In genomic region chr5:136235316-136235715, GRCh38 we compare ENCODE assay signal across 18 cellular contexts. TPM values are rescaled to one million over a fixed set of nuclear protein-coding genes. Genes with fewer than 3 reads are reported as not detected.
DNase-seq lines count a peak whose midpoint lies in the region; ATAC-seq and TF ChIP-seq lines count a peak whose summit lies in the region.
"Had no signal": no experiment of that assay in that cellular context is flagged by ENCODE, and none has a peak within 500 bp of the region (broad histone marks: within the 10 kb centered on the region; RNA-seq: fewer than 3 reads in every experiment).

No MANE protein-coding gene starts in this region.

- ATAC-seq in RWPE2 (ENCODE audit: low read depth) (peak; percentile 55; the same call in 1 of the 3 replicates), GM21723 (IDR thresholded peaks at IDR 0.05; ENCODE audit: unreplicated experiment) (no peak), gastroesophageal sphincter (no peak)

- no peaks in the 10 kb centered on the region for H3K27me3 Mint-ChIP-seq in activated naive CD4-positive, alpha-beta T cell treated with anti-CD3 and anti-CD28 coated beads, Interleukin-2, amount 10 ng/mL, durations not matched to agents 7 days and 5 days

- no peaks in the 10 kb centered on the region for H3K36me3 Mint-ChIP-seq in activated naive CD4-positive, alpha-beta T cell treated with anti-CD3 and anti-CD28 coated beads, Interleukin-2, amount 10 ng/mL, durations not matched to agents 7 days and 5 days
- H3K36me3 Mint-ChIP-seq: CD8-positive, alpha-beta memory T cell had no signal

- TF ChIP-seq CTCF in RWPE2 (IDR thresholded peaks at IDR 0.05; ENCODE audit: poor library complexity, severe bottlenecking) (no peak), gastroesophageal sphincter (IDR thresholded peaks at IDR 0.05) (no peak)

- WGBS in gastroesophageal sphincter (ENCODE audit: low coverage in 1 of 2), 2 donors, result 83% methylated on average over 1 of the region's 1 CpG; no CpG with 5 or more reads in 1 of the 2 donors

- no peak for TF ChIP-seq EP300 in gastroesophageal sphincter (IDR thresholded peaks at IDR 0.05)

- H3K4me1 ChIP-seq in RWPE2 (ENCODE audit: insufficient read depth, poor library complexity, severe bottlenecking), result no peaks in the 10 kb centered on the region
- H3K4me1 ChIP-seq in gastroesophageal sphincter, result no peaks in the 10 kb centered on the region
- H3K4me1 ChIP-seq: BLaER1, Peyer's patch had no signal

- H3K9me3 ChIP-seq in RWPE2 (ENCODE audit: severe bottlenecking) (no peaks in the 10 kb centered on the region), gastroesophageal sphincter (no peaks in the 10 kb centered on the region)
- H3K9me3 ChIP-seq: BLaER1, Peyer's patch had no signal

- DNase-seq in HK-2 (ENCODE audit: unreplicated experiment) (peak; percentile 64), RWPE2 (ENCODE audit: low spot score) (no peak), kidney tubule cell (ENCODE audit: low spot score) (peak; percentile 98), stromal cell of bone marrow (ENCODE audit: low read depth) (peak; percentile 28)
- no peak for DNase-seq in activated naive CD4-positive, alpha-beta T cell treated with anti-CD3 and anti-CD28 coated beads, Interleukin-2, amount 10 ng/mL, durations not matched to agents 7 days and 5 days
- DNase-seq: CD8-positive, alpha-beta memory T cell; H9; KG1; NCI-H1105 treated with DMSO at 0.1 percent for 48 hours; NCI-H187 treated with DMSO at 0.1 percent for 48 hours; NCI-H2171 treated with DMSO at 0.1 percent for 48 hours; NCI-H510A; NCI-H82; SHP77 treated with DMSO at 0.1 percent for 48 hours had no signal

- H3K27me3 ChIP-seq in RWPE2 (ENCODE audit: insufficient read depth, poor library complexity, severe bottlenecking), result peaks cover 2% of the 10 kb centered on the region
- no peaks in the 10 kb centered on the region for H3K27me3 ChIP-seq in gastroesophageal sphincter
- H3K27me3 ChIP-seq: BLaER1, Peyer's patch had no signal

- H3K4me1 Mint-ChIP-seq in activated naive CD4-positive, alpha-beta T cell treated with anti-CD3 and anti-CD28 coated beads, Interleukin-2, amount 10 ng/mL, durations not matched to agents 7 days and 5 days, result no peaks in the 10 kb centered on the region
- H3K4me1 Mint-ChIP-seq: CD8-positive, alpha-beta memory T cell had no signal

- H3K9me3 Mint-ChIP-seq in activated naive CD4-positive, alpha-beta T cell treated with anti-CD3 and anti-CD28 coated beads, Interleukin-2, amount 10 ng/mL, durations not matched to agents 7 days and 5 days, result no peaks in the 10 kb centered on the region
- H3K9me3 Mint-ChIP-seq: H9 had no signal

- H3K4me3 Mint-ChIP-seq in activated naive CD4-positive, alpha-beta T cell treated with anti-CD3 and anti-CD28 coated beads, Interleukin-2, amount 10 ng/mL, durations not matched to agents 7 days and 5 days, result no peak overlapping the region
- H3K4me3 Mint-ChIP-seq: CD8-positive, alpha-beta memory T cell; H9 had no signal

- CTCF ChIA-PET in activated naive CD4-positive, alpha-beta T cell treated with anti-CD3 and anti-CD28 coated beads, Interleukin-2, amount 10 ng/mL, durations not matched to agents 7 days and 5 days (lab: Charles Lee), result interaction anchor here (1.2 kb wide), 1 partner anchor 534 kb away, joined by 3 read pairs; no protein-coding TSS in a partner anchor

- H3K36me3 ChIP-seq in RWPE2 (ENCODE audit: low read depth) (no peaks in the 10 kb centered on the region), gastroesophageal sphincter (no peaks in the 10 kb centered on the region)
- H3K36me3 ChIP-seq: BLaER1, Peyer's patch had no signal

- no peak overlapping the region for H3K27ac ChIP-seq in RWPE2 (ENCODE audit: poor library complexity, severe bottlenecking)
- no peak overlapping the region for H3K27ac ChIP-seq in gastroesophageal sphincter
- H3K27ac ChIP-seq: BLaER1 had no signal

- H3K4me3 ChIP-seq in RWPE2 (ENCODE audit: severe bottlenecking) (no peak overlapping the region), gastroesophageal sphincter (no peak overlapping the region)
- H3K4me3 ChIP-seq: BLaER1, Peyer's patch had no signal

- no peak for TF ChIP-seq POLR2A in gastroesophageal sphincter (IDR thresholded peaks at IDR 0.05)

- no peak overlapping the region for H3K27ac Mint-ChIP-seq in activated naive CD4-positive, alpha-beta T cell treated with anti-CD3 and anti-CD28 coated beads, Interleukin-2, amount 10 ng/mL, durations not matched to agents 7 days and 5 days
- H3K27ac Mint-ChIP-seq: CD8-positive, alpha-beta memory T cell; H9 had no signal

RNA-seq across cellular contexts. Expression of gene SMIM32, which starts 42.4 kb away (rescaled TPM):
- total RNA-seq in gastroesophageal sphincter, result not detected
- total RNA-seq: CD8-positive, alpha-beta memory T cell; H9 had no signal

Comparison
In these comparisons a context has a peak if more than half of its experiments do, and no peak if none do; other contexts are left out.
1. DNase-seq: peak in HK-2 (single experiment), kidney tubule cell (single experiment) and stromal cell of bone marrow (single experiment); none in RWPE2 (single experiment) and activated naive CD4-positive, alpha-beta T cell treated with anti-CD3 and anti-CD28 coated beads, Interleukin-2, amount 10 ng/mL, durations not matched to agents 7 days and 5 days (single experiment).